Comparison of ENCODE assay signal across 16 cellular contexts in the genomic region with DNA sequence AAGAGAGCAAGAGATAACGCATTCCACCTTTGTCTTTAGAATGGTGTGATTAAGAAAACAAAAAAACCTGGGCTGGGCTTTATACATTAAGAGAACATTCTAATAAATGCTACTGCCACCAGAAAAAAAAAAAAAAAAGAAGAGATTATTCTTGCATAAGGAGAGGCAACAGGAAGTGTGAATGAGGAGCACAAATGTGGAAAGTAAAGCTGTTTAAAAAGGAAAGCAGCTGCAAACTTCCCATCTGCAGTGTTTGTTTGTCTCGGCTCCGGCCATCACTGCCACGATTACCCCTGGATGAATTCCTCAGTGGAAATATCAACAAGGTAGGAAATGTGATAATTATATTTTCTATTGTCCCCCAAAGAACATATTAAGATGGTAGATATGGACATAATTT.
"Had no signal": no experiment of that assay in that cellular context is flagged by ENCODE, and none has a peak within 500 bp of the region (broad histone marks: within the 10 kb centered on the region; RNA-seq: fewer than 3 reads in every experiment).

No MANE protein-coding gene starts in this region.

- DNase-seq: activated B cell treated with CpG ODN at 0.5 μM for 24 hours; activated CD4-positive, alpha-beta memory T cell treated with anti-CD3 and anti-CD28 coated beads for 36 hours; activated CD4-positive, alpha-beta T cell treated with anti-CD3 and anti-CD28 coated beads for 4 hours; dorsolateral prefrontal cortex; foreskin keratinocyte; hippocampal formation; left colon; midbrain; retina; stimulated activated naive CD8-positive, alpha-beta T cell treated with anti-CD3 and anti-CD28 coated beads, Interleukin-15, Interleukin-2, amounts not matched to agents 100 U/mL and 50 U/mL, for 24 hours; substantia nigra; uterus had no signal

- H3K9me3 ChIP-seq: tibial nerve, uterus had no signal

- H3K27me3 ChIP-seq: cardiac muscle cell, dorsolateral prefrontal cortex, foreskin keratinocyte, tibial nerve, uterus had no signal

- H3K27ac Mint-ChIP-seq: activated B cell treated with CpG ODN at 0.5 μM for 24 hours; activated CD4-positive, alpha-beta memory T cell treated with anti-CD3 and anti-CD28 coated beads for 36 hours; activated naive CD8-positive, alpha-beta T cell had no signal

- H3K4me3 Mint-ChIP-seq: activated B cell treated with CpG ODN at 0.5 μM for 24 hours; activated CD4-positive, alpha-beta memory T cell treated with anti-CD3 and anti-CD28 coated beads for 36 hours; activated naive CD8-positive, alpha-beta T cell had no signal

- H3K36me3 Mint-ChIP-seq: activated CD4-positive, alpha-beta memory T cell treated with anti-CD3 and anti-CD28 coated beads for 36 hours; activated naive CD8-positive, alpha-beta T cell had no signal

- H3K4me1 ChIP-seq: tibial nerve, uterus had no signal

- H3K9me3 Mint-ChIP-seq: activated B cell treated with CpG ODN at 0.5 μM for 24 hours; activated CD4-positive, alpha-beta memory T cell treated with anti-CD3 and anti-CD28 coated beads for 36 hours had no signal

- H3K36me3 ChIP-seq: cardiac muscle cell, tibial nerve, uterus had no signal

- H3K27ac ChIP-seq: cardiac muscle cell, dorsolateral prefrontal cortex, foreskin keratinocyte, tibial nerve, uterus had no signal

- H3K27me3 Mint-ChIP-seq: activated B cell treated with CpG ODN at 0.5 μM for 24 hours; activated CD4-positive, alpha-beta memory T cell treated with anti-CD3 and anti-CD28 coated beads for 36 hours had no signal

- ATAC-seq: foreskin keratinocyte; left colon; stimulated activated naive CD8-positive, alpha-beta T cell treated with anti-CD3 and anti-CD28 coated beads, Interleukin-15, Interleukin-2, amounts not matched to agents 100 U/mL and 50 U/mL, for 24 hours had no signal

- H3K4me3 ChIP-seq: cardiac muscle cell, dorsolateral prefrontal cortex, lung, tibial nerve, uterus had no signal

- H3K4me1 Mint-ChIP-seq: activated B cell treated with CpG ODN at 0.5 μM for 24 hours had no signal
